11 cellular contexts compared by ENCODE assay signal in the genomic region with DNA sequence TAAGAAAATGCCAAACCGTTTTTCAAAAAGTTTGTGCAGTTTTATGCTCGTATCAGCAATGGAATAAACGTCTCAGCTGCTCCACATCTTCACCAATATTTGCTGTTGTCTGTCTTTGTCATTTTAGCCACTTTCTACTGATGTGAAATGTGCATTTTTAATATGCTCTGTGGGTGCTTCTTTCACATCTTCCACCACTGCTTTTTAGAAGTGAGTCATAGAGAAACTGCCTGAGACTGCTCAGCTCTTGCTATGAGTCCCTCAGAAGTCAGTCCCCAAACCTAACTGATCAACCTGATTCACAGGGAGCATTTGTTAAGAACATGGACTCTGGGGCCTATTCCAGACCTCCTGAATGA. TPM values are rescaled to one million over a fixed set of nuclear protein-coding genes. Genes with fewer than 3 reads are reported as not detected.
DNase-seq lines count a peak whose midpoint lies in the region; ATAC-seq and TF ChIP-seq lines count a peak whose summit lies in the region.
"Had no signal": no experiment of that assay in that cellular context is flagged by ENCODE, and none has a peak within 500 bp of the region (broad histone marks: within the 10 kb centered on the region; RNA-seq: fewer than 3 reads in every experiment).

No MANE protein-coding gene starts in this region.

- no peaks in the 10 kb centered on the region for H3K27me3 ChIP-seq in MM.1S (replicated peaks; ENCODE audit: insufficient read depth, low read length)
- H3K27me3 ChIP-seq: neural progenitor cell had no signal

- no peaks in the 10 kb centered on the region for H3F3A ChIP-seq in MM.1S (ENCODE audit: insufficient read depth, low read length)

- no peak overlapping the region for H3K27ac ChIP-seq in MM.1S (ENCODE audit: low read length)
- H3K27ac ChIP-seq: neural progenitor cell had no signal

- H2AFZ ChIP-seq in MM.1S (ENCODE audit: low read length), result no peak overlapping the region
- H2AFZ ChIP-seq: neural progenitor cell had no signal

- H3K4me1 ChIP-seq in MM.1S (ENCODE audit: low read length), result no peaks in the 10 kb centered on the region
- H3K4me1 ChIP-seq: neural progenitor cell had no signal

- H3K9ac ChIP-seq in MM.1S (ENCODE audit: low read length), result no peak overlapping the region
- H3K9ac ChIP-seq: neural progenitor cell had no signal

- no peaks in the 10 kb centered on the region for H3K79me2 ChIP-seq in MM.1S (ENCODE audit: low read length)

- no peak overlapping the region for H3K4me3 ChIP-seq in MM.1S (ENCODE audit: low read length)
- H3K4me3 ChIP-seq: neural progenitor cell had no signal

- H3K4me3 Mint-ChIP-seq in activated T-cell treated with anti-CD3 and anti-CD28 coated beads, Interleukin-2, amount 50 U/mL, for 72 hours, result peak overlapping the region in 1 of 2 donors; percentile 46
- H3K4me3 Mint-ChIP-seq: activated naive CD4-positive, alpha-beta T cell treated with anti-CD3 and anti-CD28 coated beads, Interleukin-2, amount 50 U/mL, for 24 hours; neural progenitor cell; T-cell had no signal

- H3K4me1 Mint-ChIP-seq in activated T-cell treated with anti-CD3 and anti-CD28 coated beads, Interleukin-2, amount 50 U/mL, for 72 hours (ENCODE audit: low read depth), result peaks cover 27% of the 10 kb centered on the region
- H3K4me1 Mint-ChIP-seq: activated naive CD4-positive, alpha-beta T cell treated with anti-CD3 and anti-CD28 coated beads, Interleukin-2, amount 50 U/mL, for 24 hours; neural progenitor cell had no signal

- peaks cover 3 to 12% of the 10 kb centered on the region in 2 donors for H3K9me3 Mint-ChIP-seq in activated T-cell treated with anti-CD3 and anti-CD28 coated beads, Interleukin-2, amount 50 U/mL, for 72 hours
- H3K9me3 Mint-ChIP-seq: activated naive CD4-positive, alpha-beta T cell treated with anti-CD3 and anti-CD28 coated beads, Interleukin-2, amount 50 U/mL, for 24 hours had no signal

- no peak overlapping the region for H3K4me2 ChIP-seq in MM.1S (ENCODE audit: low read depth, low read length)
- H3K4me2 ChIP-seq: neural progenitor cell had no signal

- peak; percentile 54 to 58 for DNase-seq in activated T-cell treated with anti-CD3 and anti-CD28 coated beads, Interleukin-2, amount 50 U/mL, for 72 hours
- DNase-seq in MM.1S (no peak), HPDE6-E6E7 (ENCODE audit: extremely low spot score) (no peak), NCI-H2081 treated with DMSO at 0.1 percent for 48 hours (lab: John Stamatoyannopoulos, UW) (no peak)
- DNase-seq: NCI-H524, T-cell had no signal

- no peaks in the 10 kb centered on the region for H3K9me2 ChIP-seq in MM.1S (replicated peaks; ENCODE audit: insufficient read depth, low read length)

- no peaks in the 10 kb centered on the region for H4K20me1 ChIP-seq in MM.1S (ENCODE audit: insufficient read depth, low read length)

- H3K27ac Mint-ChIP-seq in activated T-cell treated with anti-CD3 and anti-CD28 coated beads, Interleukin-2, amount 50 U/mL, for 72 hours, result peak overlapping the region; percentile 58
- H3K27ac Mint-ChIP-seq: neural progenitor cell, T-cell had no signal

- H3K36me3 ChIP-seq in MM.1S (replicated peaks; ENCODE audit: insufficient read depth, low read length), result no peaks in the 10 kb centered on the region
- H3K36me3 ChIP-seq: neural progenitor cell had no signal

- no peak for TF ChIP-seq CTCF in MM.1S (IDR thresholded peaks at IDR 0.05; ENCODE audit: low read length)

- peaks cover 6 to 9% of the 10 kb centered on the region in 2 donors for H3K36me3 Mint-ChIP-seq in activated T-cell treated with anti-CD3 and anti-CD28 coated beads, Interleukin-2, amount 50 U/mL, for 72 hours (ENCODE audit: insufficient read depth in 2 of 2)
- H3K36me3 Mint-ChIP-seq: neural progenitor cell, T-cell had no signal

- ATAC-seq in GM18861 (IDR thresholded peaks at IDR 0.05; ENCODE audit: unreplicated experiment) (peak; percentile 99), GM19467 (IDR thresholded peaks at IDR 0.05; ENCODE audit: unreplicated experiment) (peak; percentile 96), HG03039 (IDR thresholded peaks at IDR 0.05; ENCODE audit: unreplicated experiment) (peak; percentile 100)
- ATAC-seq in activated T-cell treated with anti-CD3 and anti-CD28 coated beads, Interleukin-2, amount 50 U/mL, for 72 hours (replicated peaks in 1 of 2), result peak; percentile 96
- ATAC-seq: T-cell had no signal

- H3K27me3 Mint-ChIP-seq in activated T-cell treated with anti-CD3 and anti-CD28 coated beads, Interleukin-2, amount 50 U/mL, for 72 hours (ENCODE audit: low read depth), result peaks cover 25% of the 10 kb centered on the region
- H3K27me3 Mint-ChIP-seq: T-cell had no signal

- no peaks in the 10 kb centered on the region for H3K9me3 ChIP-seq in MM.1S (replicated peaks; ENCODE audit: insufficient read depth, low read length)

RNA-seq across cellular contexts. Expression of gene EPC2, which starts 41.0 kb away (rescaled TPM):
- 10 to 100 TPM; 33.2 to 37.2 TPM for total RNA-seq in activated T-cell treated with anti-CD3 and anti-CD28 coated beads, Interleukin-2, amount 50 U/mL, for 72 hours

Comparison
In these comparisons a context has a peak if more than half of its experiments do, and no peak if none do; other contexts are left out.
1. DNase-seq: peak in activated T-cell treated with anti-CD3 and anti-CD28 coated beads, Interleukin-2, amount 50 U/mL, for 72 hours (2 of 2); none in MM.1S (single experiment), HPDE6-E6E7 (single experiment) and NCI-H2081 treated with DMSO at 0.1 percent for 48 hours (single experiment).
2. Peak in every context shown above with its lines, with median percentiles within 50 percentile points of each other: ATAC-seq.